In genomic region chr7:150401424-150401790, GRCh38 we compare ENCODE assay signal across 1 cellular context.
TF ChIP-seq lines count a peak whose summit lies in the region.

No MANE protein-coding gene starts in this region.

TF ChIP-seq in WTC11, 78 proteins besides CTCF, POLR2A, EP300 and RAD21 (continued from another document):
- TF ChIP-seq E2F1 (CRISPR knock-in tag; IDR thresholded peaks at IDR 0.05) (no peak), ZNF396 (CRISPR knock-in tag; IDR thresholded peaks at IDR 0.05; ENCODE audit: borderline replicate concordance) (no peak), ZNF263 (CRISPR knock-in tag; IDR thresholded peaks at IDR 0.05; ENCODE audit: low read depth) (no peak), AFF4 (CRISPR knock-in tag; IDR thresholded peaks at IDR 0.05; ENCODE audit: borderline replicate concordance) (no peak), MYBL2 (CRISPR knock-in tag; IDR thresholded peaks at IDR 0.05) (no peak), FOXJ3 (CRISPR knock-in tag; IDR thresholded peaks at IDR 0.05; ENCODE audit: borderline replicate concordance) (no peak), ZNF121 (CRISPR knock-in tag; IDR thresholded peaks at IDR 0.05) (no peak), ESRRA (CRISPR knock-in tag; IDR thresholded peaks at IDR 0.05; ENCODE audit: borderline replicate concordance) (no peak), PRDM15 (CRISPR knock-in tag; IDR thresholded peaks at IDR 0.05) (no peak), CBFB (CRISPR knock-in tag; IDR thresholded peaks at IDR 0.05; ENCODE audit: low read depth) (no peak), IRF2 (CRISPR knock-in tag; IDR thresholded peaks at IDR 0.05; ENCODE audit: borderline replicate concordance, low read depth) (no peak), STAT6 (CRISPR knock-in tag; conservative IDR thresholded peaks at IDR 0.05; ENCODE audit: low read depth) (no peak), JAZF1 (CRISPR knock-in tag; IDR thresholded peaks at IDR 0.05) (no peak), GTF2I (CRISPR knock-in tag; conservative IDR thresholded peaks at IDR 0.05) (no peak)
TF ChIP-seq in WTC11: peak in this region for 0.
